34 cellular contexts compared by ENCODE assay signal in the genomic region with DNA sequence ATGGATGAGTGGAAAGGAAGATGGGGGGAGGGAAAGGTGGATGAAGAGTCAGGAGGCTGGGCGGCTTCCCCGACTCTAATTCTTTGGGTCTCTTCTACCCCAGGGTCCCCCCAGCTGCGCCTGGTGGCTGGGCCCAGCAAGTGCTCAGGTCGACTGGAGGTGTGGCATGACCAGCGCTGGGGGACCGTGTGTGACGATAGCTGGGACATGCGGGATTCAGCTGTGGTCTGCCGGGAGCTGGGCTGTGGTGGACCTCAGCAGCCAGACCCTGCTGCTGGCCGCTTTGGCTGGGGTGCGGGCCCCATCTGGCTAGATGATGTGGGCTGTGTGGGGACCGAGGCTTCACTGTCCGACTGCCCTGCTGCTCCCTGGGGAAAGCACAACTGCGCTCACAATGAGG. TPM values are rescaled to one million over a fixed set of nuclear protein-coding genes. Genes with fewer than 3 reads are reported as not detected.
"Had no signal": no experiment of that assay in that cellular context is flagged by ENCODE, and none has a peak within 500 bp of the region (broad histone marks: within the 10 kb centered on the region; RNA-seq: fewer than 3 reads in every experiment).

No MANE protein-coding gene starts in this region.

- H2AFZ ChIP-seq: PC-9 had no signal

- H3K4me3 ChIP-seq: PC-9, SK-N-MC had no signal

- H3K36me3 ChIP-seq: WERI-Rb-1 had no signal

- DNase-seq: activated CD4-positive, alpha-beta memory T cell treated with anti-CD3 and anti-CD28 coated beads, Interleukin-2, amount 10 ng/mL, durations not matched to agents 7 days and 5 days; activated CD4-positive, alpha-beta T cell treated with anti-CD3 and anti-CD28 coated beads for 1 hour; activated CD4-positive, alpha-beta T cell treated with anti-CD3 and anti-CD28 coated beads for 48 hours; activated CD4-positive, CD25-positive, alpha-beta regulatory T cell; activated CD8-positive, alpha-beta memory T cell treated with anti-CD3 and anti-CD28 coated beads for 24 hours; activated CD8-positive, alpha-beta memory T cell treated with anti-CD3 and anti-CD28 coated beads, Interleukin-2, amount 10 ng/mL, durations not matched to agents 7 days and 5 days; activated CD8-positive, alpha-beta memory T cell treated with anti-CD3 and anti-CD28 coated beads, Interleukin-2, amount 50 U/mL, for 48 hours; activated effector memory CD4-positive, alpha-beta T cell treated with Interleukin-2 at 50 U/mL for 16 hours; activated naive CD4-positive, alpha-beta T cell treated with anti-CD3 and anti-CD28 coated beads, Interleukin-2, amount 10 ng/mL, durations not matched to agents 7 days and 5 days; activated naive CD8-positive, alpha-beta T cell treated with anti-CD3 and anti-CD28 coated beads, Interleukin-2, amount 50 U/mL, for 24 hours; activated T-cell treated with anti-CD3 and anti-CD28 coated beads, Interleukin-2, amount 50 U/mL, for 48 hours; anterior cingulate cortex; central memory CD4-positive, alpha-beta T cell; MM.1S; MV-4-11; NCI-H1092; NCI-H1436 treated with DMSO at 0.1 percent for 48 hours; NCI-H1694 treated with DMSO at 0.1 percent for 48 hours; NCI-H2029 treated with DMSO at 0.1 percent for 48 hours; NCI-H2171 treated with DMSO at 0.1 percent for 48 hours; NCI-H446; NCI-H510A treated with DMSO at 0.1 percent for 48 hours; NCI-H526 treated with DMSO at 0.1 percent for 48 hours; PC-9; Right ventricle myocardium superior; T1000; WERI-Rb-1 had no signal

- H3K27ac ChIP-seq: PC-9, RWPE1, SK-N-MC, WERI-Rb-1 had no signal

- H3K4me2 ChIP-seq: PC-9 had no signal

- ATAC-seq: activated CD8-positive, alpha-beta memory T cell treated with anti-CD3 and anti-CD28 coated beads, Interleukin-2, amount 10 ng/mL, durations not matched to agents 7 days and 5 days; activated naive CD8-positive, alpha-beta T cell treated with anti-CD3 and anti-CD28 coated beads, Interleukin-2, amount 50 U/mL, for 24 hours had no signal

RNA-seq across cellular contexts. Expression of a gene that starts 33.2 kb away (rescaled TPM):
- total RNA-seq: activated CD4-positive, alpha-beta memory T cell treated with anti-CD3 and anti-CD28 coated beads, Interleukin-2, amount 10 ng/mL, durations not matched to agents 7 days and 5 days; activated CD8-positive, alpha-beta memory T cell treated with anti-CD3 and anti-CD28 coated beads, Interleukin-2, amount 10 ng/mL, durations not matched to agents 7 days and 5 days; bronchial epithelial cell; LHCN-M2; OCI-LY7; Right ventricle myocardium superior; T-helper 1 cell treated with Interleukin-12 subunit alpha and Interleukin-12 subunit beta and Interleukin-4 antibody, amounts not matched to agents 30 ng/mL and 1 ng/mL, for 36 hours; T-helper 2 cell treated with Interferon-gamma antibody and Interleukin-4, amounts not matched to agents 100 ng/mL and 5 ng/mL, for 36 hours had no signal
